8 cellular contexts compared by ENCODE assay signal in the genomic region with DNA sequence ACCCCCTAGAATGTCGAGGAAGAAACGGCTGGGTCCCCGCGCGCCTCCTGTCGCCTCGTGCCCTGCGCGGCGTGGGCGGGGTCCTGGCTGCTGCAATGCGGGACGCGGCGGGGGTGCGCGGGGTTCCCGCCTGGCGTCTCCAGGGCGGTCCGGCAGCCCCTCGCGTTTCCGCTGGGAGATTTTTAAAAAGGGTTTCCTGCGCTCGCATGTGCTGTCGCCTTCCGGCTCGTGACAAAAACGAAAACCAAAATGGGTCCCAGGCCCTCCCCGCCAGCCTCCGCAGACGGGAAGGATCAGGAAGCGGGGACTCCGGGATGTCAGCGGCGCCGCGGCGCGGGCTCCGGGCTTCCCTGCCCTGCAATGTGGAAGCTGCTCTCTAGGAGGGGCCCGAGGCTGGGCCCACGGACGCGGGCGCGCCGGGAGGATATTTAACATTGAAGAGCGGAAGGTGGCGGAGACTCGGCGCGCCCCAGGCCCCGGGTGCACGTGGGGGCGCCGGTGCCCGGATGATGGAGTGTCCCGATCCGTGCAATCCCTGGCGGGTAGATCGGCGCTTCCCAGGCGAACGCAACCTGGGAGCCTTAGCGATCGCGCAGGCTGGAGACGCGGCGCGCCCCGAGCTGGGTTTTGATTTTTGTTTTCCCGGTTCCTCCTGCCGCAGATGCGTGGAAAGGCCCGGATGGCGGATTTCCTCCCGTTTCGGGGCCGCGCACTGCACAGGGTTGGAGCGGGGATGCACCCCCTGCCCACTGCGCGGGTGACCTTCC. TPM values are rescaled to one million over a fixed set of nuclear protein-coding genes. Genes with fewer than 3 reads are reported as not detected.
A peak's percentile ranks its signal among the peaks of the same experiment; 100 is the strongest.
DNase-seq lines count a peak whose midpoint lies in the region; ATAC-seq, FAIRE-seq and TF ChIP-seq lines count a peak whose summit lies in the region.

No MANE protein-coding gene starts in this region.

- no peaks in the 10 kb centered on the region for H3K9me3 ChIP-seq in lung (ENCODE audit: control insufficient read depth in 2 of 2, insufficient read depth in 1 of 2, low read length in 1 of 2)

- H3K4me1 ChIP-seq in lung (ENCODE audit: control insufficient read depth in 2 of 2, insufficient read depth in 2 of 2, low read length in 2 of 2) = peaks cover 2 to 15% of the 10 kb centered on the region in 2 donors

- POLR2A ChIA-PET in HEK293T (lab: Yijun Ruan, JAX) = interaction anchor here (1.0 to 1.1 kb wide), 2 partner anchors 9 to 104 kb away, joined by 3 to 4 read pairs; no protein-coding TSS in a partner anchor

- H3K4me3 ChIP-seq in lung = peak overlapping the region; percentile 75

- peak; percentile 62 for DNase-seq in GM12892 (ENCODE audit: insufficient read length)
- peak; percentile 35 for DNase-seq in HEK293T (ENCODE audit: extremely low spot score)
- peak; percentile 41 for DNase-seq in NCI-H1092 treated with DMSO at 0.1 percent for 48 hours (lab: John Stamatoyannopoulos, UW)
- DNase-seq in activated CD4-positive, alpha-beta T cell treated with anti-CD3 and anti-CD28 coated beads, Interleukin-2, amount 50 U/mL, for 24 hours (ENCODE audit: low read depth in 1 of 2, low spot score in 1 of 2) = peak; percentile 52 to 59
- DNase-seq in dermis microvascular lymphatic vessel endothelial cell (ENCODE audit: low read depth in 2 of 2) = peak; percentile 33 to 71
- DNase-seq in lung (ENCODE audit: low spot score) = peak; percentile 60
- peak in 2 of 3 donors; percentile 63 for DNase-seq in stimulated activated CD4-positive, alpha-beta T cell treated with anti-CD3 and anti-CD28 coated beads, TNF-alpha, amount 100 ng/mL, for 48 hours (ENCODE audit: low read depth in 3 of 3)
- no peak for DNase-seq in urothelium cell line (ENCODE audit: low spot score)

- CTCF ChIA-PET in HEK293T (lab: Yijun Ruan, JAX) = interaction anchor here (0.6 kb wide), 1 partner anchor 948 kb away, joined by 4 read pairs; no protein-coding TSS in a partner anchor

- H3K36me3 ChIP-seq in lung (ENCODE audit: control insufficient read depth in 2 of 2, insufficient read depth in 2 of 2, low read length in 2 of 2) = peaks cover 0 to 2% of the 10 kb centered on the region in 2 donors

- peak; percentile 67 for ATAC-seq in lung (ENCODE audit: insufficient read depth, low FRiP score)

- FAIRE-seq in GM12892 (lab: Jason Lieb, UNC) (peak; percentile 46), urothelium cell line (lab: Jason Lieb, UNC) (no peak)

- H3K27me3 ChIP-seq in lung (ENCODE audit: control insufficient read depth, insufficient read depth) = no peaks in the 10 kb centered on the region

- 0 out of 2 replicates have a peak, but pooled peaks have one; percentile 38 for TF ChIP-seq POLR2A in GM12892 (IDR thresholded peaks at IDR 0.05; ENCODE audit: low read depth, low read length)

- TF ChIP-seq CTCF in lung (IDR thresholded peaks at IDR 0.05; ENCODE audit: control extremely low read depth, extremely low read depth) = no peak

- peak overlapping the region; percentile 33 to 90 for H3K27ac ChIP-seq in lung (ENCODE audit: low read depth in 1 of 2, low read length in 1 of 2)

- 0 to 1% methylated on average over 86 of the region's 86 CpGs for WGBS in lung, 2 donors

TF ChIP-seq in HEK293T, 16 proteins besides CTCF, POLR2A, EP300 and RAD21:
- TF ChIP-seq L3MBTL2 (conservative IDR thresholded peaks at IDR 0.05) (peak; percentile 50; the same call in 1 of the 2 replicates), PKNOX1 (IDR thresholded peaks at IDR 0.05) (no peak)

RNA-seq across cellular contexts. Expression of gene PFKP, which starts 1.0 kb away (rescaled TPM):
- 162 TPM for polyA plus RNA-seq in GM12892 (2012; ENCODE audit: missing spikeins)
- total RNA-seq in dermis microvascular lymphatic vessel endothelial cell = 151 and 166 TPM in 2 replicates
- total RNA-seq in lung = 10 to 100 TPM; 18.1 to 49.8 TPM
- 10 to 100 TPM; 15.1 to 45.6 TPM for polyA plus RNA-seq in lung
